8 cellular contexts compared by ENCODE assay signal in genomic region chr1:172442843-172443565, GRCh38. TPM values are rescaled to one million over a fixed set of nuclear protein-coding genes. Genes with fewer than 3 reads are reported as not detected.
A peak's percentile ranks its signal among the peaks of the same experiment; 100 is the strongest.
DNase-seq lines count a peak whose midpoint lies in the region; ATAC-seq and TF ChIP-seq lines count a peak whose summit lies in the region.

No MANE protein-coding gene starts in this region.

- H3K9me3 Mint-ChIP-seq in natural killer cell treated with Interleukin-12 subunit alpha and Interleukin-12 subunit beta and Interleukin-15 and Interleukin-18, amount 100 ng/mL, for 72 hours: no peaks in the 10 kb centered on the region

- no peaks in the 10 kb centered on the region for H3K27me3 Mint-ChIP-seq in natural killer cell treated with Interleukin-12 subunit alpha and Interleukin-12 subunit beta and Interleukin-15 and Interleukin-18, amount 100 ng/mL, for 72 hours

- no peaks in the 10 kb centered on the region for H3K36me3 ChIP-seq in BE2C
- H3K36me3 ChIP-seq in KOPT-K1 (ENCODE audit: insufficient read depth, low read length): peaks cover 23% of the 10 kb centered on the region
- H3K36me3 ChIP-seq in colonic mucosa: no peaks in the 10 kb centered on the region

- H3K27ac ChIP-seq in KOPT-K1 (ENCODE audit: low read depth, low read length, poor library complexity, severe bottlenecking): peak overlapping the region; percentile 79
- no peak overlapping the region for H3K27ac ChIP-seq in colonic mucosa

- peak overlapping the region in 1 of 2 donors; percentile 76 for H3K9ac ChIP-seq in colonic mucosa (ENCODE audit: low read depth in 2 of 2, low read length in 2 of 2)

- H3K4me1 ChIP-seq in BE2C: no peaks in the 10 kb centered on the region
- H3K4me1 ChIP-seq in colonic mucosa: peaks cover 4% of the 10 kb centered on the region

- H3K36me3 Mint-ChIP-seq in natural killer cell treated with Interleukin-12 subunit alpha and Interleukin-12 subunit beta and Interleukin-15 and Interleukin-18, amount 100 ng/mL, for 72 hours: peaks cover 18% of the 10 kb centered on the region

- H3K4me3 ChIP-seq in BE2C (ENCODE audit: low read depth, low read length) (peak overlapping the region; percentile 79), colonic mucosa (peak overlapping the region; percentile 74)

- ATAC-seq in natural killer cell treated with Interleukin-12 subunit alpha and Interleukin-12 subunit beta and Interleukin-15 and Interleukin-18, amount 100 ng/mL, for 72 hours: no peak
- ATAC-seq in GM18505 (IDR thresholded peaks at IDR 0.05; ENCODE audit: unreplicated experiment) (no peak), GM21529 (IDR thresholded peaks at IDR 0.05; ENCODE audit: unreplicated experiment) (no peak), HG02938 (IDR thresholded peaks at IDR 0.05; ENCODE audit: unreplicated experiment) (no peak)

- intact Hi-C loops in colonic mucosa (cut with DNase I): loop anchor here (10.0 kb wide), 1 partner anchor 438 kb away; no protein-coding TSS in a partner anchor

- H3K9me3 ChIP-seq in BE2C (no peaks in the 10 kb centered on the region), KOPT-K1 (ENCODE audit: insufficient read depth, low read length, poor library complexity, severe bottlenecking) (no peaks in the 10 kb centered on the region), colonic mucosa (no peaks in the 10 kb centered on the region)

- H3K4me1 Mint-ChIP-seq in natural killer cell treated with Interleukin-12 subunit alpha and Interleukin-12 subunit beta and Interleukin-15 and Interleukin-18, amount 100 ng/mL, for 72 hours (ENCODE audit: low read depth in 2 of 2): peaks cover 31 to 40% of the 10 kb centered on the region in 2 donors

- peak overlapping the region; percentile 93 for H3K4me3 Mint-ChIP-seq in natural killer cell treated with Interleukin-12 subunit alpha and Interleukin-12 subunit beta and Interleukin-15 and Interleukin-18, amount 100 ng/mL, for 72 hours

- no peak for DNase-seq in BE2C
- DNase-seq in colonic mucosa: no peak
- DNase-seq in natural killer cell treated with Interleukin-12 subunit alpha and Interleukin-12 subunit beta and Interleukin-15 and Interleukin-18, amount 100 ng/mL, for 72 hours (ENCODE audit: low spot score): no peak
- DNase-seq in stimulated activated CD4-positive, alpha-beta T cell treated with anti-CD3 and anti-CD28 coated beads, Interleukin-15, amount 100 ng/mL, for 24 hours: no peak

- peak overlapping the region; percentile 90 to 95 for H3K27ac Mint-ChIP-seq in natural killer cell treated with Interleukin-12 subunit alpha and Interleukin-12 subunit beta and Interleukin-15 and Interleukin-18, amount 100 ng/mL, for 72 hours

- TF ChIP-seq POLR2A in GM18505 (IDR thresholded peaks at IDR 0.05; ENCODE audit: borderline replicate concordance, extremely low read depth, insufficient read depth, insufficient read length): no peak

- H3K27me3 ChIP-seq in BE2C (no peaks in the 10 kb centered on the region), colonic mucosa (no peaks in the 10 kb centered on the region)

- no peak for TF ChIP-seq CTCF in BE2C (IDR thresholded peaks at IDR 0.05; ENCODE audit: low read depth, low read length)
- no peak for TF ChIP-seq CTCF in colonic mucosa (IDR thresholded peaks at IDR 0.05)

RNA-seq across cellular contexts. Expression of gene PIGC, which starts 0.9 kb away (rescaled TPM):
- polyA plus RNA-seq in BE2C (2012; ENCODE audit: insufficient read depth, insufficient read length, low read depth): 67.6 TPM
- 10 to 100 TPM; 20.5 to 24.1 TPM for total RNA-seq in colonic mucosa
- 10 to 100 TPM; 22.4 to 27.0 TPM for total RNA-seq in natural killer cell treated with Interleukin-12 subunit alpha and Interleukin-12 subunit beta and Interleukin-15 and Interleukin-18, amount 100 ng/mL, for 72 hours

RNA-seq across cellular contexts. Expression of gene C1orf105, which starts 22.5 kb away (rescaled TPM):
- not detected for polyA plus RNA-seq in BE2C (2012; ENCODE audit: insufficient read depth, insufficient read length, low read depth)
- total RNA-seq in colonic mucosa: not detected
- total RNA-seq in natural killer cell treated with Interleukin-12 subunit alpha and Interleukin-12 subunit beta and Interleukin-15 and Interleukin-18, amount 100 ng/mL, for 72 hours: not detected
